1 cellular context compared by ENCODE assay signal in the genomic region with DNA sequence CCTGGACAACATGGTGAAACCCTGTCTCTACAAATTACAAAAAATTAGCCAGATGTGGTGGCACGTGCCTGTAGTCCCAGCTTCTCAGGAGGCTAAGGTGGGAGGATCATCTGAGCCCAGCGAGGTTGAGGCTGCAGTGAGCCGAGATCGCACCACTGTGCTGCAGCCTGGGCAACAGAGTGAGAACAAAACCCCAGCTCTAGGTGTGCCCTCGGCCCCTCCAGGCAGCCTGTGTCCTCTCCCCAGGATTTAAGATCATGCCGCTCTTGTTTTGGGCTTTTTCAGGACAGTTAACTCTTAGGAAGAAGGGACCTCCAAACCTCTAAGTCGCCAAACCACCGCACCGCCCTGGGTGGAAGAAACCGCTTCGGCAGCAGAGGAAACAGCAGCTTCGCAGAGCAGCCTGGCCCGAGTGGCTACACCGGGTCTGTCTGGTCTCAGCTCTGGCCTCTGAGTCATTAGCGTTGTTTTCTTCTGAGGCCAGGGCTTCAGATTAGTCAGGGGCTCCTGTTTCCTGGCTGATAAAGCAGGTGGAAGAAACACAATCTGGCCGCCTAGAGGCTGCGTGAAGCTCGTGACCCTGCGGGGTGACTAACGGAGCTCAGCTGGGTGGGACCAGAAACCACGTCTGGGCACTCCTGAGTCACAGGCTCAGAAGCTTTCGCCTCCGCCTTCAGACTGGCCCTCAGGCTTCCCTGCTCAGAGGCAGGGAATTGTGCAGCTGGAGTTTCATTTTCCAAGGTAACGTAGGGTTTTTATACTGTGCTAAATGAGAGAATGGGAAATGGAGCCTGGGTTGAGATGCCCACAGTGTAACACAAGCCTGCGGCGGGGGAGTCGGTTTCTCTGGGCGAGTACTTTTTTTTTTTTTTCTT.
TF ChIP-seq lines count a peak whose summit lies in the region.

No MANE protein-coding gene starts in this region.

TF ChIP-seq in GM23338, 12 proteins besides CTCF, POLR2A, EP300 and RAD21 (continued from another document):
- TF ChIP-seq, protein P1, sequence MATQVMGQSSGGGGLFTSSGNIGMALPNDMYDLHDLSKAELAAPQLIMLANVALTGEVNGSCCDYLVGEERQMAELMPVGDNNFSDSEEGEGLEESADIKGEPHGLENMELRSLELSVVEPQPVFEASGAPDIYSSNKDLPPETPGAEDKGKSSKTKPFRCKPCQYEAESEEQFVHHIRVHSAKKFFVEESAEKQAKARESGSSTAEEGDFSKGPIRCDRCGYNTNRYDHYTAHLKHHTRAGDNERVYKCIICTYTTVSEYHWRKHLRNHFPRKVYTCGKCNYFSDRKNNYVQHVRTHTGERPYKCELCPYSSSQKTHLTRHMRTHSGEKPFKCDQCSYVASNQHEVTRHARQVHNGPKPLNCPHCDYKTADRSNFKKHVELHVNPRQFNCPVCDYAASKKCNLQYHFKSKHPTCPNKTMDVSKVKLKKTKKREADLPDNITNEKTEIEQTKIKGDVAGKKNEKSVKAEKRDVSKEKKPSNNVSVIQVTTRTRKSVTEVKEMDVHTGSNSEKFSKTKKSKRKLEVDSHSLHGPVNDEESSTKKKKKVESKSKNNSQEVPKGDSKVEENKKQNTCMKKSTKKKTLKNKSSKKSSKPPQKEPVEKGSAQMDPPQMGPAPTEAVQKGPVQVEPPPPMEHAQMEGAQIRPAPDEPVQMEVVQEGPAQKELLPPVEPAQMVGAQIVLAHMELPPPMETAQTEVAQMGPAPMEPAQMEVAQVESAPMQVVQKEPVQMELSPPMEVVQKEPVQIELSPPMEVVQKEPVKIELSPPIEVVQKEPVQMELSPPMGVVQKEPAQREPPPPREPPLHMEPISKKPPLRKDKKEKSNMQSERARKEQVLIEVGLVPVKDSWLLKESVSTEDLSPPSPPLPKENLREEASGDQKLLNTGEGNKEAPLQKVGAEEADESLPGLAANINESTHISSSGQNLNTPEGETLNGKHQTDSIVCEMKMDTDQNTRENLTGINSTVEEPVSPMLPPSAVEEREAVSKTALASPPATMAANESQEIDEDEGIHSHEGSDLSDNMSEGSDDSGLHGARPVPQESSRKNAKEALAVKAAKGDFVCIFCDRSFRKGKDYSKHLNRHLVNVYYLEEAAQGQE (IDR thresholded peaks at IDR 0.05; ENCODE audit: unreplicated experiment): no peak
- TF ChIP-seq POLR2AphosphoS5 (IDR thresholded peaks at IDR 0.05; ENCODE audit: low read depth) (no peak), STAT1 (IDR thresholded peaks at IDR 0.05; ENCODE audit: unreplicated experiment) (no peak)
